In the genomic region with DNA sequence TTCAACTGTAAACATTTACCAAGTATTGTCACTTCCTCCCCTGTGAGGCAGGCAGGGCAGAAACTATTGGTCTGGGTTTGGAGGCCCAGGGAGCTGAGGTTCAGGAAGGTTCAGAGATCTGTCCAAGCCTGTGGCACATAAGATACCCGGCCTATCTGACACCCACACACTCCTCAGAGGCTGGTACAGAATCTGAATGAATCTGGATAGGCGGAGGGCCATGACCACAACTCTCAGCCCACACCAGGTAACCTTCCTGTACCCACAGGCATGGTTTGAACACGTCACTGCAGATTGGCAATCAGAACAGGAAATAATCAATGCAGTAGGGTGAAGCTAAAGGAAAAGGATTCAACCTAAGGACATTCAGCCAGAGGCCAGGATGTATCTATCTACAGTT, we compare ENCODE assay signal across 22 cellular contexts.
A peak's percentile ranks its signal among the peaks of the same experiment; 100 is the strongest.
DNase-seq lines count a peak whose midpoint lies in the region; ATAC-seq, FAIRE-seq and TF ChIP-seq lines count a peak whose summit lies in the region.
"Had no signal": no experiment of that assay in that cellular context is flagged by ENCODE, and none has a peak within 500 bp of the region (broad histone marks: within the 10 kb centered on the region; RNA-seq: fewer than 3 reads in every experiment).

No MANE protein-coding gene starts in this region.

- no peak overlapping the region for H3K4me3 Mint-ChIP-seq in GM23338
- H3K4me3 Mint-ChIP-seq in activated T-helper 17 cell treated with anti-CD3 and anti-CD28 coated beads, Interleukin-2, amount 50 U/mL, for 72 hours = no peak overlapping the region
- H3K4me3 Mint-ChIP-seq: CD4-positive, alpha-beta T cell had no signal

- peaks cover 3% of the 10 kb centered on the region; the same call in 1 of the 2 replicates for H3K9me2 ChIP-seq in GM23338 (ENCODE audit: insufficient read depth)
- H3K9me2 ChIP-seq in GM23248 (ENCODE audit: insufficient read depth) = no peaks in the 10 kb centered on the region

- no peak for TF ChIP-seq CTCF in GM23338 (conservative IDR thresholded peaks at IDR 0.05; ENCODE audit: low read depth in 2 of 2)

- H3K36me3 ChIP-seq in GM23338 (ENCODE audit: insufficient read depth) (no peaks in the 10 kb centered on the region), GM23248 (ENCODE audit: low read depth) (no peaks in the 10 kb centered on the region)
- H3K36me3 ChIP-seq: BLaER1 treated with 17β-estradiol and CSF1 and Interleukin-3, amounts not matched to agents 10 nM and 100 nM had no signal

- peak; percentile 57 for FAIRE-seq in GM12891 (lab: Jason Lieb, UNC)
- FAIRE-seq: A549, D721Med had no signal

- H3K36me3 Mint-ChIP-seq in GM23338 (ENCODE audit: low read depth) = no peaks in the 10 kb centered on the region
- no peaks in the 10 kb centered on the region for H3K36me3 Mint-ChIP-seq in activated T-helper 17 cell treated with anti-CD3 and anti-CD28 coated beads, Interleukin-2, amount 50 U/mL, for 72 hours (ENCODE audit: low read depth)

- H3K4me1 ChIP-seq in GM23338 (ENCODE audit: insufficient read depth) (peaks cover 13% of the 10 kb centered on the region), GM23248 (ENCODE audit: insufficient read depth) (no peaks in the 10 kb centered on the region)
- H3K4me1 ChIP-seq: A549; BLaER1 treated with 17β-estradiol and CSF1 and Interleukin-3, amounts not matched to agents 10 nM and 100 nM had no signal

- 51 to 57% methylated on average over 3 of the region's 3 CpGs for WGBS in GM23248 (ENCODE audit: low coverage in 1 of 2, low lambda C conversion rate in 2 of 2, missing lambda C conversion rate in 2 of 2), 2 experiments

- H3K79me2 ChIP-seq in GM23338 (replicated peaks; ENCODE audit: insufficient read depth) = no peaks in the 10 kb centered on the region
- no peaks in the 10 kb centered on the region for H3K79me2 ChIP-seq in GM23248 (ENCODE audit: insufficient read depth)

- 0 out of 2 replicates have a peak overlapping the region, but pooled peaks have one; percentile 37 for H3K27ac Mint-ChIP-seq in GM23338
- no peak overlapping the region for H3K27ac Mint-ChIP-seq in activated T-helper 17 cell treated with anti-CD3 and anti-CD28 coated beads, Interleukin-2, amount 50 U/mL, for 72 hours
- H3K27ac Mint-ChIP-seq: CD4-positive, alpha-beta T cell had no signal

- H3K4me2 ChIP-seq in GM23338 = no peak overlapping the region
- H3K4me2 ChIP-seq in GM23248 (ENCODE audit: unreplicated experiment) = no peak overlapping the region
- H3K4me2 ChIP-seq: A549; BLaER1 treated with 17β-estradiol and CSF1 and Interleukin-3, amounts not matched to agents 10 nM and 100 nM; PC-9 had no signal

- TF ChIP-seq POLR2A in GM12891 (IDR thresholded peaks at IDR 0.05; ENCODE audit: low read depth, low read length) = no peak

- H3K27me3 ChIP-seq in GM23338 (ENCODE audit: insufficient read depth) (no peaks in the 10 kb centered on the region), GM23248 (replicated peaks; ENCODE audit: insufficient read depth) (peaks cover 37% of the 10 kb centered on the region)
- H3K27me3 ChIP-seq: BLaER1 treated with 17β-estradiol and CSF1 and Interleukin-3, amounts not matched to agents 10 nM and 100 nM had no signal

- H3F3A ChIP-seq in GM23338 (replicated peaks; ENCODE audit: low read depth) (no peaks in the 10 kb centered on the region), GM23248 (ENCODE audit: insufficient read depth) (no peaks in the 10 kb centered on the region)

- H3K27ac ChIP-seq in GM23338 (ENCODE audit: low read depth) (no peak overlapping the region), GM23248 (no peak overlapping the region)
- H3K27ac ChIP-seq: A549; BLaER1 treated with 17β-estradiol and CSF1 and Interleukin-3, amounts not matched to agents 10 nM and 100 nM; PC-9 had no signal

- H2AFZ ChIP-seq in GM23338 = no peak overlapping the region
- H2AFZ ChIP-seq in GM23248 = no peak overlapping the region
- H2AFZ ChIP-seq: PC-9 had no signal

- peaks cover 4% of the 10 kb centered on the region for H3K27me3 Mint-ChIP-seq in GM23338 (ENCODE audit: insufficient read depth, low read depth, poor library complexity)
- H3K27me3 Mint-ChIP-seq in activated T-helper 17 cell treated with anti-CD3 and anti-CD28 coated beads, Interleukin-2, amount 50 U/mL, for 72 hours = peaks cover 9% of the 10 kb centered on the region

- DNase-seq in GM12891 (ENCODE audit: insufficient read length, low spot score) = no peak
- no peak for DNase-seq in GM23338 (ENCODE audit: low spot score)
- peak; percentile 51 for DNase-seq in islet precursor cell
- no peak for DNase-seq in GM23248
- no peak for DNase-seq in NCI-H2227 (lab: John Stamatoyannopoulos, UW; ENCODE audit: unreplicated experiment)
- DNase-seq: AML-193; CD4-positive, alpha-beta T cell; KBM-7; MV-4-11; NCI-H1105; NCI-H146; NCI-H1930; NCI-H2107; NCI-H446; NCI-H524 treated with DMSO at 0.1 percent for 48 hours; PC-9; Right ventricle myocardium superior had no signal

- peaks cover 20% of the 10 kb centered on the region for H3K4me1 Mint-ChIP-seq in GM23338
- H3K4me1 Mint-ChIP-seq in activated T-helper 17 cell treated with anti-CD3 and anti-CD28 coated beads, Interleukin-2, amount 50 U/mL, for 72 hours = no peaks in the 10 kb centered on the region

- H3K9ac ChIP-seq in GM23248 = no peak overlapping the region
- H3K9ac ChIP-seq: BLaER1 treated with 17β-estradiol and CSF1 and Interleukin-3, amounts not matched to agents 10 nM and 100 nM had no signal

- H3K9me3 Mint-ChIP-seq in GM23338 = no peaks in the 10 kb centered on the region
- no peaks in the 10 kb centered on the region for H3K9me3 Mint-ChIP-seq in activated T-helper 17 cell treated with anti-CD3 and anti-CD28 coated beads, Interleukin-2, amount 50 U/mL, for 72 hours
- H3K9me3 Mint-ChIP-seq: CD4-positive, alpha-beta T cell had no signal

- no peaks in the 10 kb centered on the region for H3K9me3 ChIP-seq in GM23248 (ENCODE audit: low read depth)
- H3K9me3 ChIP-seq: A549; BLaER1 treated with 17β-estradiol and CSF1 and Interleukin-3, amounts not matched to agents 10 nM and 100 nM had no signal

- ATAC-seq in GM23338 (no peak), GM21529 (IDR thresholded peaks at IDR 0.05; ENCODE audit: unreplicated experiment) (no peak)
- ATAC-seq in activated T-helper 17 cell treated with anti-CD3 and anti-CD28 coated beads, Interleukin-2, amount 50 U/mL, for 72 hours (replicated peaks) = peak; percentile 89
- ATAC-seq: A549 had no signal

- in situ Hi-C loops in GM23248 (cut with MboI) = loop anchor here (25.0 kb wide), 1 partner anchor 594 kb away; no protein-coding TSS in a partner anchor

- no peak overlapping the region for H3K4me3 ChIP-seq in GM23338
- no peak overlapping the region for H3K4me3 ChIP-seq in GM23248
- H3K4me3 ChIP-seq: A549; BLaER1 treated with 17β-estradiol and CSF1 and Interleukin-3, amounts not matched to agents 10 nM and 100 nM; PC-9 had no signal

- H4K20me1 ChIP-seq in GM23338 (replicated peaks; ENCODE audit: insufficient read depth) (no peaks in the 10 kb centered on the region), GM23248 (ENCODE audit: insufficient read depth) (no peaks in the 10 kb centered on the region)
- H4K20me1 ChIP-seq: BLaER1 treated with 17β-estradiol and CSF1 and Interleukin-3, amounts not matched to agents 10 nM and 100 nM had no signal

TF ChIP-seq in GM12891, 5 proteins besides CTCF, POLR2A, EP300 and RAD21:
- TF ChIP-seq TAF1 (IDR thresholded peaks at IDR 0.05; ENCODE audit: low read depth, low read length) (no peak), POLR2AphosphoS5 (IDR thresholded peaks at IDR 0.05; ENCODE audit: low read depth, low read length) (no peak), POU2F2 (IDR thresholded peaks at IDR 0.05; ENCODE audit: low read depth, low read length) (no peak; the same call in 1 of the 2 replicates), SPI1 (IDR thresholded peaks at IDR 0.05; ENCODE audit: low read depth, low read length) (no peak), PAX5 (IDR thresholded peaks at IDR 0.05; ENCODE audit: insufficient read depth, low read length, severe bottlenecking) (no peak)
TF ChIP-seq in GM12891: peak in this region for 0.

TF ChIP-seq in GM23338, 12 proteins besides CTCF, POLR2A, EP300 and RAD21 (continues in another document):
- TF ChIP-seq POLR2AphosphoS5 (IDR thresholded peaks at IDR 0.05; ENCODE audit: low read depth) = no peak
- TF ChIP-seq NANOG (IDR thresholded peaks at IDR 0.05; ENCODE audit: borderline replicate concordance) = no peak
- no peak for TF ChIP-seq JUNB (IDR thresholded peaks at IDR 0.05; ENCODE audit: unreplicated experiment)
- no peak for TF ChIP-seq CREB1 (CRISPR knock-in tag; IDR thresholded peaks at IDR 0.05; ENCODE audit: low read depth)
- TF ChIP-seq EZH2phosphoT487 (IDR thresholded peaks at IDR 0.05; ENCODE audit: unreplicated experiment) = no peak
- TF ChIP-seq ZNF114 (CRISPR knock-in tag; IDR thresholded peaks at IDR 0.05) = no peak
